Comparison of ENCODE assay signal across 8 cellular contexts in the genomic region with DNA sequence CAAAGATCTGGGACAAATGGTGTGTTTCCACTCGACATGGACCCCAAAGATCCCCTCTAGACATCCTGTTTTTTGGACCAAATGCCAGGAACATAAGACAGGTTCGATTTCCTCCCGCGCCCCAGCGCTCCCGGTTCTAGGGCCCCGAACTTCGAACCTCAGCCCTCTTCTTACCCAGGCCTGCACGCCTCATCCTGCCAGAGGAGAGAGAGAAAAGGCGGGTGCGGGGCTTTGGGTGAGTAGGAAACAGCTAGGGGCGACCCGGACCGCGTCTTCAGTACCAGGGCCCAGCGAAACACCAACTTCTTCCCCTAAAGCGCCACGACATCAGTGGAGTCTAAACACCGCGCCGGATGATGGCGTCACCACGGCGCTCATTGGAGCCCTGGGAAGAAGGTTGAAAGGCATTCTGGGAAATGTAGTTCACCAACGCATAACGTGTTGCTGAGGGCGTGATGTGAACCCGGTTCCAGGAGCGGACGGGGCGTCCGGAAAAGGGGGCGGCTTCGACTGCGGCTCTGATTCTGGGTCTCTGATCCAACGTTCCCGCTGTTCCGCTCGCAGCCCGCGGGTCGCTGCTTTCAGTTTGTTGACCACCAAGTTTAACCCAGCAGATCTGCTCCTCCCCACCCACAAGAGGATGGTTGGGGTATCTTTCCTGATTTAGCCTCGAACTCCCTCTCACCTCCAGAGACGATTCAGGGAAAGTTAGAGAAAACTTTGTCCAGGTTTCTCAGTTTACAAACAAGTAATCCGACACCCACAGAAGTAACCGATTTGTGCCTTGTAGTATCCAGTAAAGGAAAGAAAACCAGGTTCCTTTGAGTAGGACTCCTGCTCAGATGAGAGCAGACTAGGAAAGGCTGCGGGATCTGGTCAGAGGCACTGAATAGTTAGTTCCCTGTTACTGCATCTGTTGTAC. TPM values are rescaled to one million over a fixed set of nuclear protein-coding genes. Genes with fewer than 3 reads are reported as not detected.
DNase-seq lines count a peak whose midpoint lies in the region; ATAC-seq, FAIRE-seq and TF ChIP-seq lines count a peak whose summit lies in the region.

A gene with protein sequence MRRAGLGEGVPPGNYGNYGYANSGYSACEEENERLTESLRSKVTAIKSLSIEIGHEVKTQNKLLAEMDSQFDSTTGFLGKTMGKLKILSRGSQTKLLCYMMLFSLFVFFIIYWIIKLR (minus strand): TSS at position 332 of the 922 bp plus-strand sequence. CDS start 139 bp downstream, at position 193.

- H3K4me3 ChIP-seq in GM12865 (ENCODE audit: low read depth, low read length) = peak within 1 kb of the TSS; percentile 87
- H3K4me3 ChIP-seq in pancreas = peak within 1 kb of the TSS; percentile 46 to 73 (median 51)
- H3K4me3 ChIP-seq in tibial artery = peak within 1 kb of the TSS; percentile 70 to 88

- peak; percentile 95 for DNase-seq in GM12865 (ENCODE audit: low read depth)
- DNase-seq in NCI-H1417 treated with DMSO at 0.1 percent for 48 hours (lab: John Stamatoyannopoulos, UW) = peak; percentile 73
- DNase-seq in SW480 (ENCODE audit: low spot score) = peak; percentile 98
- peak; percentile 90 for DNase-seq in activated naive CD8-positive, alpha-beta T cell treated with anti-CD3 and anti-CD28 coated beads, Interleukin-2, amount 50 U/mL, for 24 hours
- DNase-seq in Right ventricle myocardium superior = peak; percentile 98
- peak; percentile 89 to 94 (median 92) for DNase-seq in pancreas
- peak; percentile 96 to 97 for DNase-seq in tibial artery

- H3K36me3 Mint-ChIP-seq in activated naive CD8-positive, alpha-beta T cell treated with anti-CD3 and anti-CD28 coated beads, Interleukin-2, amount 50 U/mL, for 24 hours (ENCODE audit: low read depth) = peaks cover 3% of the 10 kb centered on the region

- no peak for TF ChIP-seq CTCF in GM12865 (IDR thresholded peaks at IDR 0.05; ENCODE audit: insufficient read depth, low read depth, low read length, missing control alignments)
- no peak for TF ChIP-seq CTCF in pancreas (IDR thresholded peaks at IDR 0.05)
- no peak for TF ChIP-seq CTCF in tibial artery (IDR thresholded peaks at IDR 0.05)

- H3K27ac Mint-ChIP-seq in activated naive CD8-positive, alpha-beta T cell treated with anti-CD3 and anti-CD28 coated beads, Interleukin-2, amount 50 U/mL, for 24 hours = peak within 1 kb of the TSS; percentile 98

- peaks cover 12% of the 10 kb centered on the region for H3K27me3 Mint-ChIP-seq in activated naive CD8-positive, alpha-beta T cell treated with anti-CD3 and anti-CD28 coated beads, Interleukin-2, amount 50 U/mL, for 24 hours

- FAIRE-seq in pancreas (lab: Jason Lieb, UNC) = no peak

- peak within 1 kb of the TSS; percentile 98 for H3K4me3 Mint-ChIP-seq in activated naive CD8-positive, alpha-beta T cell treated with anti-CD3 and anti-CD28 coated beads, Interleukin-2, amount 50 U/mL, for 24 hours

- H3K36me3 ChIP-seq in pancreas = no peaks in the 10 kb centered on the region
- peaks cover 0 to 7% (median 0%) of the 10 kb centered on the region in 3 donors for H3K36me3 ChIP-seq in tibial artery

- H3K4me1 Mint-ChIP-seq in activated naive CD8-positive, alpha-beta T cell treated with anti-CD3 and anti-CD28 coated beads, Interleukin-2, amount 50 U/mL, for 24 hours = peaks cover 40% of the 10 kb centered on the region

- no peaks in the 10 kb centered on the region for H3K9me3 ChIP-seq in pancreas
- H3K9me3 ChIP-seq in tibial artery = no peaks in the 10 kb centered on the region

- H3K9me3 Mint-ChIP-seq in activated naive CD8-positive, alpha-beta T cell treated with anti-CD3 and anti-CD28 coated beads, Interleukin-2, amount 50 U/mL, for 24 hours = no peaks in the 10 kb centered on the region

- H3K27me3 ChIP-seq in pancreas = peaks cover 0 to 7% (median 3%) of the 10 kb centered on the region in 4 donors
- no peaks in the 10 kb centered on the region for H3K27me3 ChIP-seq in tibial artery

- peaks cover 0 to 16% (median 5%) of the 10 kb centered on the region in 3 donors for H3K4me1 ChIP-seq in pancreas
- H3K4me1 ChIP-seq in tibial artery = peaks cover 0 to 27% (median 7%) of the 10 kb centered on the region in 4 donors

- intact Hi-C loops in Right ventricle myocardium superior (cut with DNase I) = no loop called here
- intact Hi-C loops in pancreas (cut with DNase I) = no loop called here
- intact Hi-C loops in tibial artery (cut with DNase I; ENCODE audit: low total_unique reads) = loop anchor here (10.0 kb wide), 1 partner anchor 99 kb away; a partner anchor contains a TSS

- peak within 1 kb of the TSS; percentile 75 to 91 (median 78) for H3K27ac ChIP-seq in pancreas
- H3K27ac ChIP-seq in tibial artery = peak within 1 kb of the TSS; percentile 87 to 89

- ATAC-seq in HG02763 (IDR thresholded peaks at IDR 0.05; ENCODE audit: unreplicated experiment) (peak; percentile 97), Right ventricle myocardium superior (ENCODE audit: poor library complexity) (peak; percentile 100), pancreas (peak; percentile 99 to 100 (median 99))
- peak; percentile 97 for ATAC-seq in activated naive CD8-positive, alpha-beta T cell treated with anti-CD3 and anti-CD28 coated beads, Interleukin-2, amount 50 U/mL, for 24 hours

- 0% methylated on average over 46 to 47 of the region's 47 CpGs for WGBS in pancreas, 2 donors

RNA-seq across cellular contexts. Expression of the gene that starts here (rescaled TPM):
- total RNA-seq in Right ventricle myocardium superior = 12.6 TPM
- 10 to 100 TPM; 13.8 to 24.6 (median 16.4) TPM for total RNA-seq in pancreas
- polyA plus RNA-seq in pancreas = 10 to 100 TPM; 18.6 to 23.2 TPM

Comparison
In these comparisons a context has a peak if more than half of its experiments do, and no peak if none do; other contexts are left out.
1. Peak in every context shown above with its lines: DNase-seq, ATAC-seq, H3K4me3 ChIP-seq and H3K27ac ChIP-seq.